17 cellular contexts compared by ENCODE assay signal in the genomic region with DNA sequence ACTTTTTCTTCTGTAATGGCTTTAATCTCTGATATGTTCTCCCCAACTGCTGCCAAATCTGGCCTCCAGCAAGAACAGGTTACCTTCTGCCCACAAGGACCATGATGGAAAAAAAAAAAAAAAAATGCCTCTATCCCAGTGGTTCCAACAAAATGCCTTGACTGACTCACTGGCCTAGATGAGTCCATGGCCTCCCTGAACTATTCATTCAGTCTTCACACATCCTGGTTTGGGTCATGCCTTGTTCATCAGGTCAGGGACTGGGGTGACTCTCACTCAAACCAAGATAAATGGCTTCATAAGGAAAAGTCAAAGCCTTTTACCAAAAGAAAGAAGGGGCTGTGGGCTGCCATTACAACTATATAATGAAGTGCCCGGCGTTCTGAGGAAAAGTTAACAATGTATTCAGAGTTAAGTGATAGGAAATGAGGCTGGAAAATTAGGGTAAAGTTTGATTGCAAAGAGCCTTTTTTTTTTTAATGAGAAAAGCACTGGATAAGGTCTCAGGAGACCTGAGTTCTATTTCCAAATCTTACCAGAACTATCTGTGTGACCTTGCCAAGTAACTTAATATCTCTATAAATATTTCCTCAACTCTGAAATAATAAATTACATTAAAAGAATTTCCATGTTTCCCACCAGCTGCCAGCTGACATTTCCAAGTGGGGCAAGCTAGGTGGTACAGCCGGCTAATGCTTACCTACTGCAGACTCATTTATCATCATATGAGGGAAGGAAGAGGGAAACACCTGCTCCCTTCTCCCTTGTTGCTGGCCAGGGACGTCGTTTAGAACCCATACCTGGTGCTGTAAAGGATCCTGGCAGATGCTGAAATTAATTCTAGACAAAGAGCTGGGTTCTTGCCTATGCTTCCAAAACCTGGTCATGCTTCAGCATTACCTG.
A peak's percentile ranks its signal among the peaks of the same experiment; 100 is the strongest.
DNase-seq lines count a peak whose midpoint lies in the region; ATAC-seq lines count a peak whose summit lies in the region.
"Had no signal": no experiment of that assay in that cellular context is flagged by ENCODE, and none has a peak within 500 bp of the region (broad histone marks: within the 10 kb centered on the region; RNA-seq: fewer than 3 reads in every experiment).

No MANE protein-coding gene starts in this region.

- H3K36me3 ChIP-seq in effector memory CD4-positive, alpha-beta T cell (ENCODE audit: control insufficient read depth, insufficient read depth, low read length): no peaks in the 10 kb centered on the region
- H3K36me3 ChIP-seq: SJSA1 had no signal

- H3K9me3 ChIP-seq in effector memory CD4-positive, alpha-beta T cell (ENCODE audit: control insufficient read depth, low read length): no peaks in the 10 kb centered on the region
- H3K9me3 ChIP-seq: SJSA1 had no signal

- no peaks in the 10 kb centered on the region for H3K4me1 ChIP-seq in effector memory CD4-positive, alpha-beta T cell (ENCODE audit: control insufficient read depth, insufficient read depth, low read length, poor library complexity, severe bottlenecking)
- H3K4me1 ChIP-seq: SJSA1 had no signal

- ATAC-seq in esophagus mucosa (peak; percentile 38), HG02870 (IDR thresholded peaks at IDR 0.05; ENCODE audit: unreplicated experiment) (no peak)
- ATAC-seq: naive thymus-derived CD8-positive, alpha-beta T cell had no signal

- peaks cover 3% of the 10 kb centered on the region for H3K27me3 ChIP-seq in effector memory CD4-positive, alpha-beta T cell (replicated peaks; ENCODE audit: control insufficient read depth, insufficient read depth, low read length, poor library complexity, severe bottlenecking)
- H3K27me3 ChIP-seq: SJSA1 had no signal

- no peak overlapping the region for H3K4me3 ChIP-seq in effector memory CD4-positive, alpha-beta T cell (ENCODE audit: insufficient read depth, low read depth, low read length, poor library complexity, severe bottlenecking)
- H3K4me3 ChIP-seq: SJSA1 had no signal

- DNase-seq in NCI-H345 (lab: John Stamatoyannopoulos, UW) (peak; percentile 5), NCI-H345 treated with DMSO at 0.1 percent for 48 hours (lab: John Stamatoyannopoulos, UW; ENCODE audit: unreplicated experiment) (no peak), NCI-H226 (peak; percentile 30), stromal cell of bone marrow (ENCODE audit: low read depth) (peak; percentile 75)
- no peak for DNase-seq in activated CD4-positive, alpha-beta T cell treated with anti-CD3 and anti-CD28 coated beads, Interleukin-2, amount 50 U/mL, for 1 hour
- no peak for DNase-seq in effector memory CD4-positive, alpha-beta T cell
- DNase-seq: ACHN; activated CD4-positive, alpha-beta T cell treated with anti-CD3 and anti-CD28 coated beads for 1 hour; activated effector memory CD4-positive, alpha-beta T cell treated with anti-CD3 and anti-CD28 coated beads, Interleukin-2, amount 50 U/mL, for 16 hours; CD8-positive, alpha-beta memory T cell; glutamatergic neuron; naive thymus-derived CD8-positive, alpha-beta T cell; stimulated activated CD4-positive, alpha-beta T cell treated with anti-CD3 and anti-CD28 coated beads, Interleukin-15, amount 100 ng/mL, for 24 hours; stimulated activated naive CD4-positive, alpha-beta T cell treated with Interleukin-2 at 50 U/mL for 16 hours had no signal

- no peak overlapping the region for H3K27ac ChIP-seq in effector memory CD4-positive, alpha-beta T cell (ENCODE audit: insufficient read depth, low read length, poor library complexity, severe bottlenecking)
- H3K27ac ChIP-seq: SJSA1 had no signal

Comparison
In these comparisons a context has a peak if more than half of its experiments do, and no peak if none do; other contexts are left out.
1. DNase-seq: peak in NCI-H345 (single experiment), NCI-H226 (single experiment) and stromal cell of bone marrow (single experiment); none in NCI-H345 treated with DMSO at 0.1 percent for 48 hours (single experiment), activated CD4-positive, alpha-beta T cell treated with anti-CD3 and anti-CD28 coated beads, Interleukin-2, amount 50 U/mL, for 1 hour (single experiment) and effector memory CD4-positive, alpha-beta T cell (0 of 3).